In the genomic region with DNA sequence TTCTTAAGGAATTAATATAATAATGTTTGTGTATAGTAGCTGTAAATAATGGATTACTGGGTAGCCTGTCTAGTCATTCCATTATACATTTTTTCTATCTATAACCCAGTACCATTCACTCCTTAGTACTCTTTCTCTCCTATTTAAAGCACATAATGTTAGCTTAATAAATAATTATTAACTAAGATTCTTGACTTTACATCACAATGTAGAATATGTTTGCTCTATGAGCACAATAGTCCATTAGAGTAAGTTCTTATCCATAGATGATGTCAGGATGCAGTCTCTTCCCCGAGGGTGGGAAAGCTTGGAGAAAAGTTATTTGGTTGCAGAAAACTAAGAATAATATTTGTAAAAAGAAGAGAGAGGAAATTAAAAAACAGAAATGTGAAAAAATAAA, we compare ENCODE assay signal across 26 cellular contexts.
"Had no signal": no experiment of that assay in that cellular context is flagged by ENCODE, and none has a peak within 500 bp of the region (broad histone marks: within the 10 kb centered on the region; RNA-seq: fewer than 3 reads in every experiment).

No MANE protein-coding gene starts in this region.

- H3K4me3 ChIP-seq: colonic mucosa, coronary artery, dorsolateral prefrontal cortex, esophagus muscularis mucosa, esophagus squamous epithelium, gastrocnemius medialis, gastroesophageal sphincter, heart left ventricle, heart right ventricle, hepatocyte had no signal

- H3K4me2 ChIP-seq: hepatocyte had no signal

- H3K36me3 ChIP-seq: colonic mucosa, esophagus muscularis mucosa, esophagus squamous epithelium, gastrocnemius medialis, gastroesophageal sphincter, heart left ventricle, heart right ventricle had no signal

- H3K9me3 ChIP-seq: colonic mucosa, esophagus muscularis mucosa, gastrocnemius medialis, gastroesophageal sphincter had no signal

- FAIRE-seq: endothelial cell of umbilical vein had no signal

- ATAC-seq: effector memory CD8-positive, alpha-beta T cell; esophagus mucosa; foreskin keratinocyte; gastrocnemius medialis; gastroesophageal sphincter; heart left ventricle; heart right ventricle had no signal

- DNase-seq: colonic mucosa; cortex of kidney; dermis blood vessel endothelial cell; dorsolateral prefrontal cortex; effector CD4-positive, alpha-beta T cell; effector CD8-positive, alpha-beta T cell; effector memory CD4-positive, alpha-beta T cell; effector memory CD8-positive, alpha-beta T cell; endodermal cell; erythroblast; esophagus squamous epithelium; foreskin fibroblast; foreskin keratinocyte; foreskin melanocyte; gastrocnemius medialis; glutamatergic neuron; head of caudate nucleus; heart left ventricle; heart right ventricle had no signal

- H3K27ac ChIP-seq: colonic mucosa, coronary artery, dorsolateral prefrontal cortex, epithelial cell of prostate, esophagus muscularis mucosa, esophagus squamous epithelium, foreskin keratinocyte, gastrocnemius medialis, gastroesophageal sphincter, heart left ventricle, heart right ventricle, hepatocyte had no signal

- H3K27me3 ChIP-seq: colonic mucosa, dorsolateral prefrontal cortex, esophagus muscularis mucosa, esophagus squamous epithelium, foreskin keratinocyte, gastrocnemius medialis, gastroesophageal sphincter, heart left ventricle, heart right ventricle, hepatocyte had no signal

- H3K4me1 ChIP-seq: colonic mucosa, esophagus muscularis mucosa, esophagus squamous epithelium, foreskin keratinocyte, gastrocnemius medialis, gastroesophageal sphincter, heart left ventricle, heart right ventricle had no signal
